Comparison of ENCODE assay signal across 24 cellular contexts in the genomic region with DNA sequence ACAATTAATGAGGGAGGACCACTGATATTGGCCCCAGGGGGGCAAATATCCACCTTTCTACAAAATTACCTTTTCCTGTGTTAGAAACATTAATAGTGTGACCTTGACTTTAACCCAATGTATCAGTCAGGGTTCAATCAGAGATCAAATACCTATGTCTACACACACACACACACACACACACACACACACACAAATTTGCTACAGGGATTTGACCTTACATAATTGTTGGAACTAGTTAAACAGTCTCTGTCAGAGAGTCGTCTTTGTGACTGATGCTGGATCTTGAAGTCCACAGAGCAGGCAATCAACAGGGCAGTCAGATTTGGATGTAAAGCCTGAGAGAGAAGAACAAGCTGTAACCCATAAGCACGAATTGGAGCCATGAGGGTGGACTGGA. TPM values are rescaled to one million over a fixed set of nuclear protein-coding genes. Genes with fewer than 3 reads are reported as not detected.
A peak's percentile ranks its signal among the peaks of the same experiment; 100 is the strongest.
DNase-seq lines count a peak whose midpoint lies in the region; ATAC-seq and TF ChIP-seq lines count a peak whose summit lies in the region.
"Had no signal": no experiment of that assay in that cellular context is flagged by ENCODE, and none has a peak within 500 bp of the region (broad histone marks: within the 10 kb centered on the region; RNA-seq: fewer than 3 reads in every experiment).

No MANE protein-coding gene starts in this region.

- no peaks in the 10 kb centered on the region for H3K9me3 Mint-ChIP-seq in Caco-2 (ENCODE audit: unreplicated experiment)
- H3K9me3 Mint-ChIP-seq: activated naive CD4-positive, alpha-beta T cell treated with anti-CD3 and anti-CD28 coated beads, Interleukin-2, amount 50 U/mL, for 24 hours; CD8-positive, alpha-beta T cell had no signal

- H3K4me3 Mint-ChIP-seq in Caco-2 (ENCODE audit: unreplicated experiment), result no peak overlapping the region
- H3K4me3 Mint-ChIP-seq: activated naive CD4-positive, alpha-beta T cell treated with anti-CD3 and anti-CD28 coated beads, Interleukin-2, amount 50 U/mL, for 24 hours; CD8-positive, alpha-beta T cell; IgD-negative memory B cell had no signal

- H3K4me1 ChIP-seq in Caco-2 (peaks cover 28% of the 10 kb centered on the region), fibroblast of lung (ENCODE audit: control insufficient read depth, extremely low read depth, insufficient read depth, low read length) (peaks cover 12% of the 10 kb centered on the region), psoas muscle (peaks cover 17% of the 10 kb centered on the region), Karpas-422 (ENCODE audit: low read length) (no peaks in the 10 kb centered on the region)

- peak overlapping the region; percentile 66 for H2AFZ ChIP-seq in fibroblast of lung (ENCODE audit: low read length)
- no peak overlapping the region for H2AFZ ChIP-seq in Karpas-422 (ENCODE audit: low read length)

- ATAC-seq in SK-N-SH treated with all-trans-retinoic acid at 6 μM for 48 hours (0 out of 3 replicates have a peak, but pooled peaks have one; percentile 12), psoas muscle (no peak), HG02981 (IDR thresholded peaks at IDR 0.05; ENCODE audit: unreplicated experiment) (no peak)
- ATAC-seq: CD8-positive, alpha-beta T cell had no signal

- 34 to 54% (median 40%) methylated on average over 2 of the region's 2 CpGs for WGBS in psoas muscle, 3 donors

- H3K4me2 ChIP-seq in fibroblast of lung (ENCODE audit: extremely low read depth, insufficient read depth, low read length), result no peak overlapping the region
- H3K4me2 ChIP-seq in Karpas-422 (ENCODE audit: low read depth, low read length, poor library complexity, severe bottlenecking), result no peak overlapping the region

- H3K9me2 ChIP-seq in Karpas-422 (replicated peaks; ENCODE audit: insufficient read depth, low read length), result no peaks in the 10 kb centered on the region

- H3K4me3 ChIP-seq in Caco-2 (ENCODE audit: low read depth, low read length), result no peak overlapping the region
- no peak overlapping the region for H3K4me3 ChIP-seq in fibroblast of lung (replicated peaks in 1 of 4; ENCODE audit: control extremely low read depth in 1 of 4, insufficient read depth in 1 of 4, low read depth in 3 of 4, low read length in 4 of 4)
- H3K4me3 ChIP-seq in psoas muscle, result peak overlapping the region; percentile 38
- H3K4me3 ChIP-seq in Karpas-422 (ENCODE audit: low read length), result no peak overlapping the region
- H3K4me3 ChIP-seq: esophagus muscularis mucosa had no signal

- H3K36me3 ChIP-seq in Caco-2 (ENCODE audit: control insufficient read depth, insufficient read depth, low read length) (no peaks in the 10 kb centered on the region), fibroblast of lung (ENCODE audit: control insufficient read depth, insufficient read depth, low read length) (no peaks in the 10 kb centered on the region), psoas muscle (ENCODE audit: insufficient read depth in 1 of 2, low read depth in 1 of 2) (no peaks in the 10 kb centered on the region), Karpas-422 (ENCODE audit: insufficient read depth, low read length) (no peaks in the 10 kb centered on the region)
- H3K36me3 ChIP-seq: esophagus muscularis mucosa, heart left ventricle, stomach had no signal

- POLR2A ChIA-PET in Caco-2 (lab: Charles Lee), result no interaction called here

- H3K27ac ChIP-seq in fibroblast of lung (ENCODE audit: insufficient read depth, low read length) (no peak overlapping the region), psoas muscle (peak overlapping the region; percentile 80), Karpas-422 (ENCODE audit: low read length) (no peak overlapping the region)
- H3K27ac ChIP-seq: esophagus muscularis mucosa had no signal

- intact Hi-C loops in Caco-2 (cut with micrococcal nuclease; ENCODE audit: unreplicated experiment) (no loop called here), psoas muscle (cut with DNase I) (no loop called here)

- H3K9ac ChIP-seq in fibroblast of lung (ENCODE audit: insufficient read depth, low read length), result no peak overlapping the region
- no peak overlapping the region for H3K9ac ChIP-seq in Karpas-422 (ENCODE audit: low read length)

- H3K9me3 ChIP-seq in Caco-2 (no peaks in the 10 kb centered on the region), fibroblast of lung (ENCODE audit: control insufficient read depth, insufficient read depth, low read depth, low read length) (no peaks in the 10 kb centered on the region), psoas muscle (no peaks in the 10 kb centered on the region), Karpas-422 (ENCODE audit: low read length) (no peaks in the 10 kb centered on the region)
- H3K9me3 ChIP-seq: esophagus muscularis mucosa, heart left ventricle, stomach had no signal

- H4K20me1 ChIP-seq in fibroblast of lung (ENCODE audit: control insufficient read depth, extremely low read depth, insufficient read depth, low read length) (no peaks in the 10 kb centered on the region), Karpas-422 (ENCODE audit: insufficient read depth, low read depth, low read length) (no peaks in the 10 kb centered on the region)

- H3K27ac Mint-ChIP-seq in Caco-2 (ENCODE audit: unreplicated experiment), result peak overlapping the region; percentile 53
- H3K27ac Mint-ChIP-seq: activated naive CD4-positive, alpha-beta T cell treated with anti-CD3 and anti-CD28 coated beads, Interleukin-2, amount 50 U/mL, for 24 hours; CD8-positive, alpha-beta T cell; IgD-negative memory B cell had no signal

- peaks cover 23% of the 10 kb centered on the region for H3K4me1 Mint-ChIP-seq in Caco-2 (ENCODE audit: low read depth, unreplicated experiment)

- H3K27me3 ChIP-seq in Caco-2 (replicated peaks; ENCODE audit: control insufficient read depth, insufficient read depth, low read length) (no peaks in the 10 kb centered on the region), fibroblast of lung (ENCODE audit: control insufficient read depth, insufficient read depth, low read length) (no peaks in the 10 kb centered on the region), psoas muscle (ENCODE audit: insufficient read depth in 3 of 3, low read length in 2 of 3) (no peaks in the 10 kb centered on the region), Karpas-422 (ENCODE audit: low read length) (no peaks in the 10 kb centered on the region)
- H3K27me3 ChIP-seq: esophagus muscularis mucosa, heart left ventricle, stomach had no signal

- peaks cover under 1% of the 10 kb centered on the region for H3K36me3 Mint-ChIP-seq in Caco-2 (ENCODE audit: insufficient read depth, unreplicated experiment)
- H3K36me3 Mint-ChIP-seq: activated naive CD4-positive, alpha-beta T cell treated with anti-CD3 and anti-CD28 coated beads, Interleukin-2, amount 50 U/mL, for 24 hours; CD8-positive, alpha-beta T cell; IgD-negative memory B cell had no signal

- TF ChIP-seq CTCF in Caco-2 (IDR thresholded peaks at IDR 0.05; ENCODE audit: insufficient read depth in 1 of 2, low read depth in 1 of 2, low read length in 1 of 2, severe bottlenecking in 1 of 2, unreplicated experiment in 1 of 2), result no peak
- no peak for TF ChIP-seq CTCF in fibroblast of lung (conservative IDR thresholded peaks at IDR 0.05 in 1 of 2, IDR thresholded peaks at IDR 0.05 in 1 of 2; ENCODE audit: low read depth in 1 of 2, low read length in 2 of 2)
- no peak for TF ChIP-seq CTCF in psoas muscle (IDR thresholded peaks at IDR 0.05)

- H3K79me2 ChIP-seq in fibroblast of lung (ENCODE audit: control insufficient read depth, insufficient read depth, low read length) (no peaks in the 10 kb centered on the region), Karpas-422 (ENCODE audit: low read length) (no peaks in the 10 kb centered on the region)

- no TSS peak for BruUV-seq in Caco-2 (replicated peaks; lab: Mats Ljungman, UMichigan)

- no peaks in the 10 kb centered on the region for H3K27me3 Mint-ChIP-seq in Caco-2 (ENCODE audit: insufficient read depth, unreplicated experiment)

- CTCF ChIA-PET in Caco-2 (lab: Charles Lee), result no interaction called here

- no peak for DNase-seq in Caco-2
- no peak for DNase-seq in fibroblast of lung (ENCODE audit: low read depth in 2 of 2)
- no peak for DNase-seq in psoas muscle
- DNase-seq in activated CD4-positive, alpha-beta T cell treated with anti-CD3 and anti-CD28 coated beads, Interleukin-2, amount 50 U/mL, for 4 hours, result no peak
- no peak for DNase-seq in Karpas-422
- no peak for DNase-seq in activated effector memory CD4-positive, alpha-beta T cell treated with Interleukin-2 at 50 U/mL for 16 hours
- DNase-seq: ACHN; CD8-positive, alpha-beta T cell; heart left ventricle; mesendoderm; NCI-H1048; NCI-H2081 treated with DMSO at 0.1 percent for 48 hours; NCI-H510A treated with DMSO at 0.1 percent for 48 hours; retina; stomach had no signal

TF ChIP-seq in SK-N-SH treated with all-trans-retinoic acid at 6 μM for 48 hours, 23 proteins besides CTCF, POLR2A, EP300 and RAD21 (continues in another document):
- TF ChIP-seq CSDC2 (CRISPR knock-in tag; IDR thresholded peaks at IDR 0.05) (no peak), ESRRG (CRISPR knock-in tag; IDR thresholded peaks at IDR 0.05) (no peak), ZNF565 (CRISPR knock-in tag; conservative IDR thresholded peaks at IDR 0.05; ENCODE audit: low read depth) (no peak), ZNF8 (CRISPR knock-in tag; IDR thresholded peaks at IDR 0.05) (no peak), OSR1 (CRISPR knock-in tag; IDR thresholded peaks at IDR 0.05) (no peak)
- TF ChIP-seq, protein P1, sequence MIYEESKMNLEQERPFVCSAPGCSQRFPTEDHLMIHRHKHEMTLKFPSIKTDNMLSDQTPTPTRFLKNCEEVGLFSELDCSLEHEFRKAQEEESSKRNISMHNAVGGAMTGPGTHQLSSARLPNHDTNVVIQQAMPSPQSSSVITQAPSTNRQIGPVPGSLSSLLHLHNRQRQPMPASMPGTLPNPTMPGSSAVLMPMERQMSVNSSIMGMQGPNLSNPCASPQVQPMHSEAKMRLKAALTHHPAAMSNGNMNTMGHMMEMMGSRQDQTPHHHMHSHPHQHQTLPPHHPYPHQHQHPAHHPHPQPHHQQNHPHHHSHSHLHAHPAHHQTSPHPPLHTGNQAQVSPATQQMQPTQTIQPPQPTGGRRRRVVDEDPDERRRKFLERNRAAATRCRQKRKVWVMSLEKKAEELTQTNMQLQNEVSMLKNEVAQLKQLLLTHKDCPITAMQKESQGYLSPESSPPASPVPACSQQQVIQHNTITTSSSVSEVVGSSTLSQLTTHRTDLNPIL (CRISPR knock-in tag; IDR thresholded peaks at IDR 0.05; ENCODE audit: low read depth), result no peak

RNA-seq across cellular contexts. Expression of a gene that starts 32.5 kb away (rescaled TPM):
- total RNA-seq in Caco-2 (2022) (1.9 and 2.7 TPM in 2 replicates), fibroblast of lung (0.26 and 1.7 TPM in 2 replicates), psoas muscle (under 1 TPM in 1 of 4 donors, not detected in 3; 0.13 TPM)
- polyA plus RNA-seq in fibroblast of lung (0.98 and 1.7 TPM in 2 replicates), psoas muscle (under 1 TPM in 2 of 3 donors, not detected in 1; 0.07 to 0.66 TPM)
- 0.82 and 1.6 TPM in 2 replicates for polyA plus RNA-seq in fibroblast of lung (2012)
- not detected in 2 replicates for polyA minus RNA-seq in fibroblast of lung (ENCODE audit: low replicate concordance)
- not detected in 2 replicates for total RNA-seq in Karpas-422 (2014; rRNA removed; shearing (Covaris generic); ENCODE audit: low replicate concordance)
- total RNA-seq: activated CD4-positive, alpha-beta T cell treated with anti-CD3 and anti-CD28 coated beads for 36 hours; bronchial epithelial cell; CD8-positive, alpha-beta T cell; heart left ventricle; SK-MEL-5 had no signal
- polyA plus RNA-seq: heart left ventricle, IgD-negative memory B cell, neural cell had no signal
